In the genomic region with DNA sequence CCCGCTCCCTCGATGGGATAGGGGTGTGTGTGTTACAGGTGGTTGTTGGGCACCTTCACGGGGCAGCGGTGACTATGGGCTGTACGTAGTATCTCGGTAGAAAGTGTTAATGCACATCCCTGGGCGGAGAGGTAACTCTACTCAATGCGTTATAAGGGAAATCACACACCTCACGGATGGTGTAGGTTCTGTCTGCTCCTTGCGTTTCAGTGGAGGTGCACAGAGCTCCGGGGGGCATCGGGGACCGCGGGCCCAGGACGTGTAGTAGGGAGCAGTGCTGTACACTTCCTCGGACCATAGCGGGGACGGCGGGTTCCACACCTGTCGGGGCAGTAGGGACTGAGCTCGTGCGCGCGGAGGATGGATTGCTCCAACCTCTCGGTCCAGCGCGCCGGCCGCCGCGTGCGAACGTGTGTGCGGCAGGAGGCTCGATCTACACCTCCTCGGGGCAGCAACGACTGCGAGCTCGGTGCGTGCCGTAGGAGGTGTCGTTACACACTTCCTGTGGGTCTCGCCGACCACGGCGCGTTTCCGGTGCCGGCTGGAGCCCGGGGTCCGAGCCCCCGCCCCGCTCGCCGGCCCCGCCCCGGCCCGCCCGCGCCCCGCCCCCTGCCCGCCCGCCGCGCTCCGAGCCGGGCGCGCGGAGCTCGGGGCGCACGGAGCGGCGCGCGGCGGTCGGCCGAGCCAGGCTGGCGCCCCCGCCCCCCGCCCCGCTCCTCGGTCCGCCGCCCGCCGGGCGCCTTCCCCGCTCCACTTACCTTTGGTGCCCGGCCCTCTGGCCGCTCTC, we compare ENCODE assay signal across 1 cellular context.
TF ChIP-seq lines count a peak whose summit lies in the region.

A gene with protein sequence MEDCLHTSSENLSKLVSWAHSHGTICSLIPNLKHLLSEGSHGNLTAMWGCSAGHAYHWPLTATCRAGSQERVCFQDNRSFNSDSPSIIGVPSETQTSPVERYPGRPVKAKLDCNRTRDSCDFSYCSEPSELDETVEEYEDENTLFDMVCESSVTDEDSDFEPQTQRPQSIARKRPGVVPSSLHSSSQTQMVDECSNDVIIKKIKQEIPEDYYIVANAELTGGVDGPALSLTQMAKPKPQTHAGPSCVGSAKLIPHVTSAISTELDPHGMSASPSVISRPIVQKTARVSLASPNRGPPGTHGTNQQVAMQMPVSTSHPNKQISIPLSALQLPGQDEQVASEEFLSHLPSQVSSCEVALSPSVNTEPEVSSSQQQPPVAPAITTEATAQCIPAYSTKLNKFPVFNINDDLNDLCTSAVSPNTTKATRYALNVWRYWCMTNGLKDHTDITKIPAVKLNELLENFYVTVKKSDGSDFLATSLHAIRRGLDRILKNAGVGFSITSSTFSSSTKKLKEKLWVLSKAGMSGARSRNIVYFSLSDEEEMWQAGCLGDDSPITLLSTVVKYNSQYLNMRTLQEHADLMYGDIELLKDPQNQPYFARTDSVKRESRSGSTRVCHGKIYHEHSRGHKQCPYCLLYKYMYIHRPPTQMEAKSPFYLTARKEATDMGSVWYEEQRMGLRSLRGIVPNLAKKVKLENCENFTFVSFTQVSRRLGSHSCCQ (plus strand): TSS at position 607 of the 787 bp plus-strand sequence. CDS start 87,254 bp downstream, outside the sequence.

TF ChIP-seq in HepG2, 621 proteins besides CTCF, POLR2A, EP300 and RAD21 (continued from another document and continues in another):
- TF ChIP-seq TBX3 (IDR thresholded peaks at IDR 0.05; ENCODE audit: borderline replicate concordance) = peak; percentile 37; the same call in 1 of the 2 replicates
- TF ChIP-seq ZNF510 (CRISPR knock-in tag; IDR thresholded peaks at IDR 0.05; ENCODE audit: low read depth) = peak; percentile 39; the same call in 1 of the 2 replicates
- TF ChIP-seq NR2C2 (CRISPR knock-in tag; IDR thresholded peaks at IDR 0.05; ENCODE audit: borderline replicate concordance) = no peak
- TF ChIP-seq KDM3A (CRISPR knock-in tag; IDR thresholded peaks at IDR 0.05; ENCODE audit: low read depth) = peak; percentile 87; the same call in 1 of the 2 replicates
- peak; percentile 81 for TF ChIP-seq ZNF777 (CRISPR knock-in tag; IDR thresholded peaks at IDR 0.05)
- TF ChIP-seq ZNF17 (CRISPR knock-in tag; IDR thresholded peaks at IDR 0.05) = peak; percentile 61; the same call in 1 of the 2 replicates
- peak; percentile 70; the same call in 1 of the 2 replicates for TF ChIP-seq ZNF749 (CRISPR knock-in tag; IDR thresholded peaks at IDR 0.05; ENCODE audit: borderline replicate concordance)
- TF ChIP-seq, protein P1, sequence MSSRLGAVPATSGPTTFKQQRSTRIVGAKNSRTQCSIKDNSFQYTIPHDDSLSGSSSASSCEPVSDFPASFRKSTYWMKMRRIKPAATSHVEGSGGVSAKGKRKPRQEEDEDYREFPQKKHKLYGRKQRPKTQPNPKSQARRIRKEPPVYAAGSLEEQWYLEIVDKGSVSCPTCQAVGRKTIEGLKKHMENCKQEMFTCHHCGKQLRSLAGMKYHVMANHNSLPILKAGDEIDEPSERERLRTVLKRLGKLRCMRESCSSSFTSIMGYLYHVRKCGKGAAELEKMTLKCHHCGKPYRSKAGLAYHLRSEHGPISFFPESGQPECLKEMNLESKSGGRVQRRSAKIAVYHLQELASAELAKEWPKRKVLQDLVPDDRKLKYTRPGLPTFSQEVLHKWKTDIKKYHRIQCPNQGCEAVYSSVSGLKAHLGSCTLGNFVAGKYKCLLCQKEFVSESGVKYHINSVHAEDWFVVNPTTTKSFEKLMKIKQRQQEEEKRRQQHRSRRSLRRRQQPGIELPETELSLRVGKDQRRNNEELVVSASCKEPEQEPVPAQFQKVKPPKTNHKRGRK (CRISPR knock-in tag; IDR thresholded peaks at IDR 0.05) = 0 out of 2 replicates have a peak, but pooled peaks have one; percentile 51
- no peak for TF ChIP-seq SETDB1 (CRISPR knock-in tag; IDR thresholded peaks at IDR 0.05; ENCODE audit: borderline replicate concordance)
- no peak for TF ChIP-seq GTF3A (CRISPR knock-in tag; conservative IDR thresholded peaks at IDR 0.05)
- TF ChIP-seq ZNF143 (CRISPR knock-in tag; IDR thresholded peaks at IDR 0.05) = no peak
- TF ChIP-seq, protein P2, sequence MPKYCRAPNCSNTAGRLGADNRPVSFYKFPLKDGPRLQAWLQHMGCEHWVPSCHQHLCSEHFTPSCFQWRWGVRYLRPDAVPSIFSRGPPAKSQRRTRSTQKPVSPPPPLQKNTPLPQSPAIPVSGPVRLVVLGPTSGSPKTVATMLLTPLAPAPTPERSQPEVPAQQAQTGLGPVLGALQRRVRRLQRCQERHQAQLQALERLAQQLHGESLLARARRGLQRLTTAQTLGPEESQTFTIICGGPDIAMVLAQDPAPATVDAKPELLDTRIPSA (CRISPR knock-in tag; IDR thresholded peaks at IDR 0.05; ENCODE audit: borderline replicate concordance) = peak; percentile 73
- TF ChIP-seq, protein P3, sequence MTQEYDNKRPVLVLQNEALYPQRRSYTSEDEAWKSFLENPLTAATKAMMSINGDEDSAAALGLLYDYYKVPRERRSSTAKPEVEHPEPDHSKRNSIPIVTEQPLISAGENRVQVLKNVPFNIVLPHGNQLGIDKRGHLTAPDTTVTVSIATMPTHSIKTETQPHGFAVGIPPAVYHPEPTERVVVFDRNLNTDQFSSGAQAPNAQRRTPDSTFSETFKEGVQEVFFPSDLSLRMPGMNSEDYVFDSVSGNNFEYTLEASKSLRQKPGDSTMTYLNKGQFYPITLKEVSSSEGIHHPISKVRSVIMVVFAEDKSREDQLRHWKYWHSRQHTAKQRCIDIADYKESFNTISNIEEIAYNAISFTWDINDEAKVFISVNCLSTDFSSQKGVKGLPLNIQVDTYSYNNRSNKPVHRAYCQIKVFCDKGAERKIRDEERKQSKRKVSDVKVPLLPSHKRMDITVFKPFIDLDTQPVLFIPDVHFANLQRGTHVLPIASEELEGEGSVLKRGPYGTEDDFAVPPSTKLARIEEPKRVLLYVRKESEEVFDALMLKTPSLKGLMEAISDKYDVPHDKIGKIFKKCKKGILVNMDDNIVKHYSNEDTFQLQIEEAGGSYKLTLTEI (CRISPR knock-in tag; conservative IDR thresholded peaks at IDR 0.05) = no peak
- peak; percentile 88 for TF ChIP-seq ZNF792 (CRISPR knock-in tag; IDR thresholded peaks at IDR 0.05)
- TF ChIP-seq HNRNPLL (IDR thresholded peaks at IDR 0.05; ENCODE audit: low read depth, low read length, poor library complexity, severe bottlenecking) = peak; percentile 28
- TF ChIP-seq LCORL (IDR thresholded peaks at IDR 0.05) = no peak
- peak; percentile 84 for TF ChIP-seq LCORL (CRISPR knock-in tag; IDR thresholded peaks at IDR 0.05)
- TF ChIP-seq HDAC2 (CRISPR knock-in tag; IDR thresholded peaks at IDR 0.05) = peak; percentile 76
- TF ChIP-seq TSC22D2 (CRISPR knock-in tag; IDR thresholded peaks at IDR 0.05; ENCODE audit: borderline replicate concordance) = peak; percentile 87
- TF ChIP-seq DPF2 (CRISPR knock-in tag; IDR thresholded peaks at IDR 0.05; ENCODE audit: borderline replicate concordance, low read depth) = no peak
- peak; percentile 94 for TF ChIP-seq ZNF225 (CRISPR knock-in tag; IDR thresholded peaks at IDR 0.05)
- TF ChIP-seq ZNF12 (CRISPR knock-in tag; IDR thresholded peaks at IDR 0.05) = peak; percentile 66; the same call in 1 of the 2 replicates
- no peak for TF ChIP-seq CHD4 (IDR thresholded peaks at IDR 0.05; ENCODE audit: borderline replicate concordance, low read length)
- TF ChIP-seq ZNF615 (CRISPR knock-in tag; IDR thresholded peaks at IDR 0.05; ENCODE audit: borderline replicate concordance) = no peak
- TF ChIP-seq, protein P4, sequence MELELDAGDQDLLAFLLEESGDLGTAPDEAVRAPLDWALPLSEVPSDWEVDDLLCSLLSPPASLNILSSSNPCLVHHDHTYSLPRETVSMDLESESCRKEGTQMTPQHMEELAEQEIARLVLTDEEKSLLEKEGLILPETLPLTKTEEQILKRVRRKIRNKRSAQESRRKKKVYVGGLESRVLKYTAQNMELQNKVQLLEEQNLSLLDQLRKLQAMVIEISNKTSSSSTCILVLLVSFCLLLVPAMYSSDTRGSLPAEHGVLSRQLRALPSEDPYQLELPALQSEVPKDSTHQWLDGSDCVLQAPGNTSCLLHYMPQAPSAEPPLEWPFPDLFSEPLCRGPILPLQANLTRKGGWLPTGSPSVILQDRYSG (CRISPR knock-in tag; IDR thresholded peaks at IDR 0.05) = peak; percentile 72; the same call in 1 of the 2 replicates
- TF ChIP-seq, protein P5, sequence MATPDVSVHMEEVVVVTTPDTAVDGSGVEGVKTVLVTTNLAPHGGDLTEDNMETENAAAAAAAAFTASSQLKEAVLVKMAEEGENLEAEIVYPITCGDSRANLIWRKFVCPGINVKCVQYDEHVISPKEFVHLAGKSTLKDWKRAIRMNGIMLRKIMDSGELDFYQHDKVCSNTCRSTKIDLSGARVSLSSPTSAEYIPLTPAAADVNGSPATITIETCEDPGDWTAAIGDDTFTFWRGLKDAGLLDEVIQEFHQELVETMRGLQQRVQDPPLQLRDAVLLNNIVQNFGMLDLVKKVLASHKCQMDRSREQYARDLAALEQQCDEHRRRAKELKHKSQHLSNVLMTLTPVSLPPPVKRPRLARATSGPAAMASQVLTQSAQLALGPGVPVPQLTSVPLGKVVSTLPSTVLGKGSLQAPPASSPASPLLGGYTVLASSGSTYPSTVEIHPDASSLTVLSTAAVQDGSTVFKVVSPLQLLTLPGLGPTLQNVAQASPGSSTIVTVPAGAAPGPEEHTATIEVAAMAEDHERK (CRISPR knock-in tag; IDR thresholded peaks at IDR 0.05; ENCODE audit: low read depth) = 0 out of 2 replicates have a peak, but pooled peaks have one; percentile 18
- peak; percentile 56; the same call in 1 of the 2 replicates for TF ChIP-seq ZMYM3 (CRISPR knock-in tag; IDR thresholded peaks at IDR 0.05)
- no peak; the same call in 1 of the 2 replicates for TF ChIP-seq ZNF598 (CRISPR knock-in tag; IDR thresholded peaks at IDR 0.05; ENCODE audit: borderline replicate concordance)
- TF ChIP-seq GATA4 (IDR thresholded peaks at IDR 0.05; ENCODE audit: borderline replicate concordance, low read depth) = peak; percentile 66; the same call in 1 of the 2 replicates
- peak; percentile 90 for TF ChIP-seq POLR2AphosphoS5 (IDR thresholded peaks at IDR 0.05; ENCODE audit: low read depth, low read length)
- TF ChIP-seq ZNF577 (CRISPR knock-in tag; IDR thresholded peaks at IDR 0.05; ENCODE audit: borderline replicate concordance, low read depth) = 0 out of 2 replicates have a peak, but pooled peaks have one; percentile 72
- no peak for TF ChIP-seq JDP2 (CRISPR knock-in tag; IDR thresholded peaks at IDR 0.05; ENCODE audit: borderline replicate concordance)
- peak; percentile 41; the same call in 1 of the 2 replicates for TF ChIP-seq MTA1 (CRISPR knock-in tag; IDR thresholded peaks at IDR 0.05; ENCODE audit: borderline replicate concordance)
- TF ChIP-seq FLYWCH1 (CRISPR knock-in tag; IDR thresholded peaks at IDR 0.05) = 0 out of 2 replicates have a peak, but pooled peaks have one; percentile 44
- peak; percentile 85; the same call in 1 of the 2 replicates for TF ChIP-seq YEATS2 (CRISPR knock-in tag; IDR thresholded peaks at IDR 0.05; ENCODE audit: borderline replicate concordance)
- no peak for TF ChIP-seq SRSF4 (IDR thresholded peaks at IDR 0.05; ENCODE audit: low read depth, low read length, poor library complexity, severe bottlenecking)
- no peak for TF ChIP-seq MTA3 (CRISPR knock-in tag; IDR thresholded peaks at IDR 0.05)
- TF ChIP-seq ZNF563 (CRISPR knock-in tag; IDR thresholded peaks at IDR 0.05) = peak; percentile 90
- TF ChIP-seq, protein P6, sequence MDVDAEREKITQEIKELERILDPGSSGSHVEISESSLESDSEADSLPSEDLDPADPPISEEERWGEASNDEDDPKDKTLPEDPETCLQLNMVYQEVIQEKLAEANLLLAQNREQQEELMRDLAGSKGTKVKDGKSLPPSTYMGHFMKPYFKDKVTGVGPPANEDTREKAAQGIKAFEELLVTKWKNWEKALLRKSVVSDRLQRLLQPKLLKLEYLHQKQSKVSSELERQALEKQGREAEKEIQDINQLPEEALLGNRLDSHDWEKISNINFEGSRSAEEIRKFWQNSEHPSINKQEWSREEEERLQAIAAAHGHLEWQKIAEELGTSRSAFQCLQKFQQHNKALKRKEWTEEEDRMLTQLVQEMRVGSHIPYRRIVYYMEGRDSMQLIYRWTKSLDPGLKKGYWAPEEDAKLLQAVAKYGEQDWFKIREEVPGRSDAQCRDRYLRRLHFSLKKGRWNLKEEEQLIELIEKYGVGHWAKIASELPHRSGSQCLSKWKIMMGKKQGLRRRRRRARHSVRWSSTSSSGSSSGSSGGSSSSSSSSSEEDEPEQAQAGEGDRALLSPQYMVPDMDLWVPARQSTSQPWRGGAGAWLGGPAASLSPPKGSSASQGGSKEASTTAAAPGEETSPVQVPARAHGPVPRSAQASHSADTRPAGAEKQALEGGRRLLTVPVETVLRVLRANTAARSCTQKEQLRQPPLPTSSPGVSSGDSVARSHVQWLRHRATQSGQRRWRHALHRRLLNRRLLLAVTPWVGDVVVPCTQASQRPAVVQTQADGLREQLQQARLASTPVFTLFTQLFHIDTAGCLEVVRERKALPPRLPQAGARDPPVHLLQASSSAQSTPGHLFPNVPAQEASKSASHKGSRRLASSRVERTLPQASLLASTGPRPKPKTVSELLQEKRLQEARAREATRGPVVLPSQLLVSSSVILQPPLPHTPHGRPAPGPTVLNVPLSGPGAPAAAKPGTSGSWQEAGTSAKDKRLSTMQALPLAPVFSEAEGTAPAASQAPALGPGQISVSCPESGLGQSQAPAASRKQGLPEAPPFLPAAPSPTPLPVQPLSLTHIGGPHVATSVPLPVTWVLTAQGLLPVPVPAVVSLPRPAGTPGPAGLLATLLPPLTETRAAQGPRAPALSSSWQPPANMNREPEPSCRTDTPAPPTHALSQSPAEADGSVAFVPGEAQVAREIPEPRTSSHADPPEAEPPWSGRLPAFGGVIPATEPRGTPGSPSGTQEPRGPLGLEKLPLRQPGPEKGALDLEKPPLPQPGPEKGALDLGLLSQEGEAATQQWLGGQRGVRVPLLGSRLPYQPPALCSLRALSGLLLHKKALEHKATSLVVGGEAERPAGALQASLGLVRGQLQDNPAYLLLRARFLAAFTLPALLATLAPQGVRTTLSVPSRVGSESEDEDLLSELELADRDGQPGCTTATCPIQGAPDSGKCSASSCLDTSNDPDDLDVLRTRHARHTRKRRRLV (CRISPR knock-in tag; IDR thresholded peaks at IDR 0.05) = peak; percentile 87
- TF ChIP-seq SP5 (CRISPR knock-in tag; IDR thresholded peaks at IDR 0.05; ENCODE audit: borderline replicate concordance, low read depth) = peak; percentile 30; the same call in 1 of the 2 replicates
- peak; percentile 89 for TF ChIP-seq DNMT1 (CRISPR knock-in tag; IDR thresholded peaks at IDR 0.05)
- 0 out of 2 replicates have a peak, but pooled peaks have one; percentile 70 for TF ChIP-seq ZSCAN30 (CRISPR knock-in tag; IDR thresholded peaks at IDR 0.05)
- TF ChIP-seq ZBTB1 (CRISPR knock-in tag; IDR thresholded peaks at IDR 0.05; ENCODE audit: borderline replicate concordance) = 0 out of 2 replicates have a peak, but pooled peaks have one; percentile 59
- peak; percentile 85 for TF ChIP-seq ZC3H13 (CRISPR knock-in tag; IDR thresholded peaks at IDR 0.05)
- no peak for TF ChIP-seq RARG (CRISPR knock-in tag; IDR thresholded peaks at IDR 0.05; ENCODE audit: low read depth)
- TF ChIP-seq, protein P7, sequence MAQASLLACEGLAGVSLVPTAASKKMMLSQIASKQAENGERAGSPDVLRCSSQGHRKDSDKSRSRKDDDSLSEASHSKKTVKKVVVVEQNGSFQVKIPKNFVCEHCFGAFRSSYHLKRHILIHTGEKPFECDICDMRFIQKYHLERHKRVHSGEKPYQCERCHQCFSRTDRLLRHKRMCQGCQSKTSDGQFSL (CRISPR knock-in tag; IDR thresholded peaks at IDR 0.05) = no peak
- no peak for TF ChIP-seq AGO1 (IDR thresholded peaks at IDR 0.05; ENCODE audit: low read depth, low read length, poor library complexity, severe bottlenecking)
- peak; percentile 93 for TF ChIP-seq RNF2 (conservative IDR thresholded peaks at IDR 0.05; ENCODE audit: low read depth)
- peak; percentile 75; the same call in 1 of the 2 replicates for TF ChIP-seq NFE2L1 (CRISPR knock-in tag; IDR thresholded peaks at IDR 0.05; ENCODE audit: borderline replicate concordance)
- peak; percentile 91 for TF ChIP-seq POGZ (CRISPR knock-in tag; IDR thresholded peaks at IDR 0.05)
- no peak for TF ChIP-seq MAF1 (CRISPR knock-in tag; IDR thresholded peaks at IDR 0.05; ENCODE audit: borderline replicate concordance)
